ENCODE assay signal across 21 cellular contexts in genomic region chr6:165689699-165690098, GRCh38. TPM values are rescaled to one million over a fixed set of nuclear protein-coding genes. Genes with fewer than 3 reads are reported as not detected.
DNase-seq lines count a peak whose midpoint lies in the region; ATAC-seq and TF ChIP-seq lines count a peak whose summit lies in the region.
"Had no signal": no experiment of that assay in that cellular context is flagged by ENCODE, and none has a peak within 500 bp of the region (broad histone marks: within the 10 kb centered on the region; RNA-seq: fewer than 3 reads in every experiment).

No MANE protein-coding gene starts in this region.

- H3K36me3 Mint-ChIP-seq in H9 (ENCODE audit: insufficient read depth in 1 of 3, low read depth in 3 of 3) (no peaks in the 10 kb centered on the region), progenitor cell of endocrine pancreas (ENCODE audit: insufficient read depth) (no peaks in the 10 kb centered on the region)
- H3K36me3 Mint-ChIP-seq: activated CD4-positive, alpha-beta memory T cell treated with anti-CD3 and anti-CD28 coated beads for 36 hours; activated naive CD8-positive, alpha-beta T cell treated with anti-CD3 and anti-CD28 coated beads, Interleukin-2, amount 10 ng/mL, durations not matched to agents 7 days and 5 days; CD14-positive monocyte; stimulated activated naive B cell treated with anti-CD40 and anti-IgM and Interleukin-4, amounts not matched to agents 10 μg/mL and 1 μg/mL and 100 μg/mL, for 72 hours had no signal

- no peak overlapping the region for H4K91ac ChIP-seq in H9 (ENCODE audit: insufficient read length, low read depth, low read length)

- H3K27ac Mint-ChIP-seq in H9: no peak overlapping the region
- no peak overlapping the region for H3K27ac Mint-ChIP-seq in progenitor cell of endocrine pancreas
- H3K27ac Mint-ChIP-seq: activated CD4-positive, alpha-beta memory T cell treated with anti-CD3 and anti-CD28 coated beads for 36 hours; activated naive CD8-positive, alpha-beta T cell treated with anti-CD3 and anti-CD28 coated beads, Interleukin-2, amount 10 ng/mL, durations not matched to agents 7 days and 5 days; activated T-helper 2 cell treated with anti-CD3 and anti-CD28 coated beads, Interferon-gamma antibody, Interleukin-2, Interleukin-4, amounts not matched to agents 10 μg/mL and 5 μg/mL and 100 μg/mL, durations not matched to agents 14 hours and 24 hours and 36 hours; stimulated activated naive B cell treated with anti-CD40 and anti-IgM and Interleukin-4, amounts not matched to agents 10 μg/mL and 1 μg/mL and 100 μg/mL, for 72 hours had no signal

- H3K27me3 Mint-ChIP-seq in H9 (ENCODE audit: low read depth) (peaks cover 3% of the 10 kb centered on the region), progenitor cell of endocrine pancreas (peaks cover 11% of the 10 kb centered on the region)
- H3K27me3 Mint-ChIP-seq: activated naive CD8-positive, alpha-beta T cell treated with anti-CD3 and anti-CD28 coated beads, Interleukin-2, amount 10 ng/mL, durations not matched to agents 7 days and 5 days had no signal

- H2BK5ac ChIP-seq in H9 (ENCODE audit: insufficient read length, low read length): no peak overlapping the region

- H3K4me1 Mint-ChIP-seq in H9 (peaks cover 10% of the 10 kb centered on the region in 2 experiments; a peak in 3 of 4 replicates), progenitor cell of endocrine pancreas (ENCODE audit: low read depth) (no peaks in the 10 kb centered on the region)
- H3K4me1 Mint-ChIP-seq: activated naive CD8-positive, alpha-beta T cell treated with anti-CD3 and anti-CD28 coated beads, Interleukin-2, amount 10 ng/mL, durations not matched to agents 7 days and 5 days; CD14-positive monocyte; stimulated activated naive B cell treated with anti-CD40 and anti-IgM and Interleukin-4, amounts not matched to agents 10 μg/mL and 1 μg/mL and 100 μg/mL, for 72 hours had no signal

- H4K8ac ChIP-seq in H9 (replicated peaks; ENCODE audit: insufficient read length, low read depth, low read length): no peak overlapping the region

- no peak overlapping the region for H3T11ph ChIP-seq in H9 (ENCODE audit: low read length)

- no peak overlapping the region for H3K4me2 ChIP-seq in H9 (ENCODE audit: insufficient read depth, insufficient read length, low read length)

- no peak overlapping the region for H3K4ac ChIP-seq in H9 (ENCODE audit: low read depth, low read length)

- no peaks in the 10 kb centered on the region for H3K23me2 ChIP-seq in H9 (ENCODE audit: insufficient read length, low read depth, low read length, poor library complexity, severe bottlenecking)

- H3K14ac ChIP-seq in H9 (ENCODE audit: insufficient read depth, low read length): no peak overlapping the region

- no peaks in the 10 kb centered on the region for H4K20me1 ChIP-seq in H9 (ENCODE audit: control insufficient read depth, insufficient read depth, insufficient read length)

- H3K79me1 ChIP-seq in H9 (ENCODE audit: insufficient read depth, low read depth, low read length, poor library complexity, severe bottlenecking): no peaks in the 10 kb centered on the region

- H3K9ac ChIP-seq in H9 (ENCODE audit: extremely low read depth, insufficient read length, low read length): no peak overlapping the region

- H3K9me3 Mint-ChIP-seq in H9: no peaks in the 10 kb centered on the region; a peak in 1 of 5 replicates
- peaks cover 4% of the 10 kb centered on the region for H3K9me3 Mint-ChIP-seq in progenitor cell of endocrine pancreas (ENCODE audit: low read depth)
- H3K9me3 Mint-ChIP-seq: activated T-helper 2 cell treated with anti-CD3 and anti-CD28 coated beads, Interferon-gamma antibody, Interleukin-2, Interleukin-4, amounts not matched to agents 10 μg/mL and 5 μg/mL and 100 μg/mL, durations not matched to agents 14 hours and 24 hours and 36 hours had no signal

- H2BK120ac ChIP-seq in H9 (ENCODE audit: low read depth, low read length, poor library complexity, severe bottlenecking): no peak overlapping the region

- H3K27me3 ChIP-seq in H9 (ENCODE audit: insufficient read depth, low read length): 0 out of 2 replicates have a peak, but pooled peaks cover 2% of the 10 kb centered on the region
- H3K27me3 ChIP-seq: neutrophil, uterus had no signal

- in situ Hi-C loops in astrocyte of the cerebellum (cut with HindIII; ENCODE audit: low sequenced_read_pairs): no loop called here
- in situ Hi-C loops in GM13977 (cut with MboI; ENCODE audit: low pct_unique_long_range_greater_than_20kb, low sequenced_read_pairs, unreplicated experiment): no loop called here

- ATAC-seq in GM18505 (IDR thresholded peaks at IDR 0.05; ENCODE audit: unreplicated experiment): no peak
- ATAC-seq: left cardiac atrium; stimulated activated naive B cell treated with anti-CD40 and anti-IgM and Interleukin-4, amounts not matched to agents 10 μg/mL and 1 μg/mL and 100 μg/mL, for 72 hours had no signal

- H2BK15ac ChIP-seq in H9 (ENCODE audit: low read depth, low read length): no peak overlapping the region

- no peaks in the 10 kb centered on the region for H3K9me3 ChIP-seq in H9 (ENCODE audit: control insufficient read depth, low read depth, low read length)
- H3K9me3 ChIP-seq: neutrophil, uterus had no signal

- no peak overlapping the region for H2AFZ ChIP-seq in H9 (ENCODE audit: low read length)

- H3K56ac ChIP-seq in H9 (ENCODE audit: insufficient read length, low read depth, low read length): no peak overlapping the region

- no peak overlapping the region for H2BK12ac ChIP-seq in H9 (ENCODE audit: insufficient read length, low read depth, low read length)

- H3K18ac ChIP-seq in H9 (ENCODE audit: insufficient read length, low read depth, low read length): no peak overlapping the region

- no peaks in the 10 kb centered on the region for H3K79me2 ChIP-seq in H9 (ENCODE audit: insufficient read depth, low read length)

- no peak for TF ChIP-seq POLR2A in GM18505 (IDR thresholded peaks at IDR 0.05; ENCODE audit: borderline replicate concordance, extremely low read depth, insufficient read depth, insufficient read length)

- no peak overlapping the region for H3K4me3 Mint-ChIP-seq in H9
- no peak overlapping the region for H3K4me3 Mint-ChIP-seq in progenitor cell of endocrine pancreas (ENCODE audit: low read depth)
- H3K4me3 Mint-ChIP-seq: activated CD4-positive, alpha-beta memory T cell treated with anti-CD3 and anti-CD28 coated beads for 36 hours; activated naive CD8-positive, alpha-beta T cell treated with anti-CD3 and anti-CD28 coated beads, Interleukin-2, amount 10 ng/mL, durations not matched to agents 7 days and 5 days; CD14-positive monocyte; stimulated activated naive B cell treated with anti-CD40 and anti-IgM and Interleukin-4, amounts not matched to agents 10 μg/mL and 1 μg/mL and 100 μg/mL, for 72 hours had no signal

- H2BK20ac ChIP-seq in H9 (ENCODE audit: low read depth, low read length, poor library complexity, severe bottlenecking): no peak overlapping the region

- H4K5ac ChIP-seq in H9 (ENCODE audit: insufficient read length, low read depth, low read length): no peak overlapping the region

- no peak overlapping the region for H2AK5ac ChIP-seq in H9 (ENCODE audit: insufficient read length, low read length)

- H3K4me3 ChIP-seq in astrocyte of the cerebellum (ENCODE audit: low read depth, low read length) (no peak overlapping the region), fibroblast of villous mesenchyme (ENCODE audit: low read depth, low read length) (no peak overlapping the region)
- H3K4me3 ChIP-seq: coronary artery, uterus had no signal

- no CpG with 5 or more reads among the region's 7 CpGs for WGBS in H9 (ENCODE audit: extremely low coverage, insufficient read length, low lambda C conversion rate)

- H3K27ac ChIP-seq in H9 (ENCODE audit: insufficient read length, low read depth, low read length): no peak overlapping the region
- H3K27ac ChIP-seq: coronary artery, neutrophil, uterus had no signal

- TF ChIP-seq CTCF in H9 (conservative IDR thresholded peaks at IDR 0.05) (peak; percentile 14; the same call in 1 of the 3 replicates), astrocyte of the cerebellum (IDR thresholded peaks at IDR 0.05; ENCODE audit: low read depth, low read length, missing control alignments) (peak; percentile 7), fibroblast of villous mesenchyme (IDR thresholded peaks at IDR 0.05; ENCODE audit: insufficient read depth, low read depth, low read length) (peak; percentile 10), progenitor cell of endocrine pancreas (IDR thresholded peaks at IDR 0.05; ENCODE audit: unreplicated experiment) (peak; percentile 31), GM13977 (IDR thresholded peaks at IDR 0.05; ENCODE audit: extremely low read depth, insufficient read depth, missing control alignments) (no peak)

- DNase-seq in H9 (no peak), astrocyte of the cerebellum (ENCODE audit: low read depth) (no peak), fibroblast of villous mesenchyme (ENCODE audit: low read depth) (no peak), progenitor cell of endocrine pancreas (ENCODE audit: low spot score, unreplicated experiment) (no peak), DMS79 (lab: John Stamatoyannopoulos, UW) (no peak), GM13977 (ENCODE audit: low spot score) (no peak)
- DNase-seq: activated CD4-positive, alpha-beta memory T cell treated with anti-CD3 and anti-CD28 coated beads for 36 hours; activated naive CD8-positive, alpha-beta T cell treated with anti-CD3 and anti-CD28 coated beads, Interleukin-2, amount 10 ng/mL, durations not matched to agents 7 days and 5 days; KG1; left cardiac atrium; NCI-H510A treated with DMSO at 0.1 percent for 48 hours; NK-92 treated with Interleukin-12 subunit alpha and Interleukin-12 subunit beta, amount 100 ng/mL, for 24 hours; SHP77 treated with DMSO at 0.1 percent for 48 hours; stimulated activated CD4-positive, alpha-beta T cell treated with anti-CD3 and anti-CD28 coated beads, Interleukin-4, amount 100 ng/mL, for 24 hours; stimulated activated naive B cell treated with anti-CD40 and anti-IgM and Interleukin-4, amounts not matched to agents 10 μg/mL and 1 μg/mL and 100 μg/mL, for 72 hours; uterus had no signal

- no peaks in the 10 kb centered on the region for H3K4me1 ChIP-seq in H9 (ENCODE audit: insufficient read depth, low read length)
- H3K4me1 ChIP-seq: uterus had no signal

- no peak overlapping the region for H3K23ac ChIP-seq in H9 (ENCODE audit: insufficient read length, low read depth, low read length)

RNA-seq across cellular contexts. Expression of gene PDE10A, which starts 26.7 kb away (rescaled TPM):
- total RNA-seq in H9 (2021): 0.31 and 0.44 TPM in 2 replicates
- total RNA-seq in fibroblast of villous mesenchyme: 5.6 and 9.0 TPM in 2 replicates
- 14.4 and 17.8 TPM in 2 replicates for total RNA-seq in progenitor cell of endocrine pancreas
- total RNA-seq: activated CD4-positive, alpha-beta memory T cell treated with anti-CD3 and anti-CD28 coated beads for 36 hours; activated naive CD8-positive, alpha-beta T cell treated with anti-CD3 and anti-CD28 coated beads, Interleukin-2, amount 10 ng/mL, durations not matched to agents 7 days and 5 days; activated T-helper 2 cell treated with anti-CD3 and anti-CD28 coated beads, Interferon-gamma antibody, Interleukin-2, Interleukin-4, amounts not matched to agents 10 μg/mL and 5 μg/mL and 100 μg/mL, durations not matched to agents 14 hours and 24 hours and 36 hours had no signal
